Comparison of ENCODE assay signal across 30 cellular contexts in genomic region chr5:91031396-91031741, GRCh38.
"Had no signal": no experiment of that assay in that cellular context is flagged by ENCODE, and none has a peak within 500 bp of the region (broad histone marks: within the 10 kb centered on the region; RNA-seq: fewer than 3 reads in every experiment).

No MANE protein-coding gene starts in this region.

- H3K4me1 Mint-ChIP-seq: activated CD4-positive, alpha-beta T cell treated with anti-CD3 and anti-CD28 coated beads for 36 hours; activated CD8-positive, alpha-beta memory T cell treated with anti-CD3 and anti-CD28 coated beads, Interleukin-2, amount 10 ng/mL, durations not matched to agents 7 days and 5 days had no signal

- DNase-seq: activated CD4-positive, alpha-beta T cell treated with anti-CD3 and anti-CD28 coated beads for 36 hours; activated CD4-positive, CD25-positive, alpha-beta regulatory T cell; activated CD8-positive, alpha-beta memory T cell treated with anti-CD3 and anti-CD28 coated beads, Interleukin-2, amount 10 ng/mL, durations not matched to agents 7 days and 5 days; activated CD8-positive, alpha-beta T cell treated with anti-CD3 and anti-CD28 coated beads, Interleukin-2, amount 10 ng/mL, durations not matched to agents 7 days and 5 days; activated naive CD4-positive, alpha-beta T cell; activated T-cell treated with anti-CD3 and anti-CD28 coated beads, Interleukin-2, amount 50 U/mL, for 48 hours; cerebellar nuclear complex; colonic mucosa; effector CD8-positive, alpha-beta T cell; foreskin fibroblast; heart left ventricle; kidney glomerular epithelial cell; left ventricle myocardium inferior; mesendoderm; mucosa of descending colon; ovary; retina; stimulated activated CD4-positive, alpha-beta T cell treated with anti-CD3 and anti-CD28 coated beads, Interleukin-15, amount 100 ng/mL, for 24 hours; stimulated activated CD4-positive, alpha-beta T cell treated with anti-CD3 and anti-CD28 coated beads, Interleukin-2, amount 100 ng/mL, for 24 hours; stimulated activated naive CD4-positive, alpha-beta T cell; T-helper 2 cell; transverse colon had no signal

- H3K9me3 Mint-ChIP-seq: activated naive CD4-positive, alpha-beta T cell treated with anti-CD3 and anti-CD28 coated beads, Interleukin-2, amount 50 U/mL, for 72 hours; activated T-helper 2 cell treated with anti-CD3 and anti-CD28 coated beads, Interferon-gamma antibody, Interleukin-2, Interleukin-4, amounts not matched to agents 10 μg/mL and 5 μg/mL and 100 μg/mL, durations not matched to agents 14 hours and 24 hours and 36 hours; nephron had no signal

- H3K36me3 Mint-ChIP-seq: activated CD8-positive, alpha-beta memory T cell treated with anti-CD3 and anti-CD28 coated beads, Interleukin-2, amount 10 ng/mL, durations not matched to agents 7 days and 5 days; activated naive CD4-positive, alpha-beta T cell treated with anti-CD3 and anti-CD28 coated beads, Interleukin-2, amount 50 U/mL, for 72 hours had no signal

- H3K36me3 ChIP-seq: colonic mucosa, heart left ventricle, left ventricle myocardium inferior, neutrophil, ovary, transverse colon had no signal

- H3K27me3 Mint-ChIP-seq: progenitor cell of endocrine pancreas had no signal

- H3K4me1 ChIP-seq: heart left ventricle, left ventricle myocardium inferior had no signal

- H3K9me3 ChIP-seq: colonic mucosa, heart left ventricle, left ventricle myocardium inferior, mucosa of descending colon, neutrophil, ovary, transverse colon had no signal

- H3K27ac Mint-ChIP-seq: activated CD4-positive, alpha-beta T cell treated with anti-CD3 and anti-CD28 coated beads for 36 hours; activated CD8-positive, alpha-beta memory T cell treated with anti-CD3 and anti-CD28 coated beads, Interleukin-2, amount 10 ng/mL, durations not matched to agents 7 days and 5 days; activated CD8-positive, alpha-beta T cell treated with anti-CD3 and anti-CD28 coated beads, Interleukin-2, amount 10 ng/mL, durations not matched to agents 7 days and 5 days; activated naive CD4-positive, alpha-beta T cell treated with anti-CD3 and anti-CD28 coated beads, Interleukin-2, amount 50 U/mL, for 72 hours; activated T-helper 2 cell treated with anti-CD3 and anti-CD28 coated beads, Interferon-gamma antibody, Interleukin-2, Interleukin-4, amounts not matched to agents 10 μg/mL and 5 μg/mL and 100 μg/mL, durations not matched to agents 14 hours and 24 hours and 36 hours; nephron; progenitor cell of endocrine pancreas had no signal

- H3K27me3 ChIP-seq: colonic mucosa, heart left ventricle, neutrophil, ovary, transverse colon had no signal

- H3K4me2 ChIP-seq: smooth muscle cell had no signal

- H3K4me3 ChIP-seq: colonic mucosa, heart left ventricle, left ventricle myocardium inferior, lung, mucosa of descending colon, ovary, smooth muscle cell, transverse colon had no signal

- H3K4me3 Mint-ChIP-seq: activated CD4-positive, alpha-beta T cell treated with anti-CD3 and anti-CD28 coated beads for 36 hours; activated CD8-positive, alpha-beta memory T cell treated with anti-CD3 and anti-CD28 coated beads, Interleukin-2, amount 10 ng/mL, durations not matched to agents 7 days and 5 days; activated CD8-positive, alpha-beta T cell treated with anti-CD3 and anti-CD28 coated beads, Interleukin-2, amount 10 ng/mL, durations not matched to agents 7 days and 5 days; nephron had no signal

- H3K27ac ChIP-seq: colonic mucosa, heart left ventricle, left ventricle myocardium inferior, neutrophil, ovary, transverse colon had no signal

- ATAC-seq: activated CD4-positive, alpha-beta T cell treated with anti-CD3 and anti-CD28 coated beads for 36 hours; activated CD8-positive, alpha-beta memory T cell treated with anti-CD3 and anti-CD28 coated beads, Interleukin-2, amount 10 ng/mL, durations not matched to agents 7 days and 5 days; activated CD8-positive, alpha-beta T cell treated with anti-CD3 and anti-CD28 coated beads, Interleukin-2, amount 10 ng/mL, durations not matched to agents 7 days and 5 days; activated naive CD4-positive, alpha-beta T cell treated with anti-CD3 and anti-CD28 coated beads, Interleukin-2, amount 50 U/mL, for 72 hours; esophagus mucosa; heart left ventricle; mucosa of descending colon had no signal
